Comparison of ENCODE assay signal across 38 cellular contexts in genomic region chr2:212098966-212099365, GRCh38.
"Had no signal": no experiment of that assay in that cellular context is flagged by ENCODE, and none has a peak within 500 bp of the region (broad histone marks: within the 10 kb centered on the region; RNA-seq: fewer than 3 reads in every experiment).

No MANE protein-coding gene starts in this region.

- H3K36me3 ChIP-seq: adrenal gland, ascending aorta, brain microvascular endothelial cell, breast epithelium, cardiac muscle cell had no signal

- H3K9me3 Mint-ChIP-seq: activated naive CD4-positive, alpha-beta T cell treated with anti-CD3 and anti-CD28 coated beads for 36 hours; activated naive CD4-positive, alpha-beta T cell treated with anti-CD3 and anti-CD28 coated beads, Interleukin-2, amount 10 ng/mL, durations not matched to agents 7 days and 5 days; activated naive CD4-positive, alpha-beta T cell treated with anti-CD3 and anti-CD28 coated beads, Interleukin-2, amount 50 U/mL, for 24 hours; activated naive CD8-positive, alpha-beta T cell treated with anti-CD3 and anti-CD28 coated beads, Interleukin-2, amount 10 ng/mL, durations not matched to agents 7 days and 5 days; activated naive CD8-positive, alpha-beta T cell treated with anti-CD3 and anti-CD28 coated beads, Interleukin-2, amount 50 U/mL, for 24 hours; activated T-helper 1 cell treated with anti-CD3 and anti-CD28 coated beads, Interleukin-12 subunit alpha, Interleukin-12 subunit beta, Interleukin-2, Interleukin-4 antibody, amounts not matched to agents 30 ng/mL and 10 ng/mL and 1 ng/mL, durations not matched to agents 14 hours and 24 hours and 36 hours; activated T-helper 2 cell treated with anti-CD3 and anti-CD28 coated beads, Interferon-gamma antibody, Interleukin-2, Interleukin-4, amounts not matched to agents 10 μg/mL and 5 μg/mL and 100 μg/mL, durations not matched to agents 14 hours and 24 hours and 36 hours; brain had no signal

- FAIRE-seq: astrocyte, bronchial epithelial cell had no signal

- H3K4me3 Mint-ChIP-seq: activated naive CD4-positive, alpha-beta T cell treated with anti-CD3 and anti-CD28 coated beads for 36 hours; activated naive CD4-positive, alpha-beta T cell treated with anti-CD3 and anti-CD28 coated beads, Interleukin-2, amount 10 ng/mL, durations not matched to agents 7 days and 5 days; activated naive CD4-positive, alpha-beta T cell treated with anti-CD3 and anti-CD28 coated beads, Interleukin-2, amount 50 U/mL, for 24 hours; activated naive CD8-positive, alpha-beta T cell; activated naive CD8-positive, alpha-beta T cell treated with anti-CD3 and anti-CD28 coated beads for 36 hours; activated naive CD8-positive, alpha-beta T cell treated with anti-CD3 and anti-CD28 coated beads, Interleukin-2, amount 10 ng/mL, durations not matched to agents 7 days and 5 days; activated naive CD8-positive, alpha-beta T cell treated with anti-CD3 and anti-CD28 coated beads, Interleukin-2, amount 50 U/mL, for 24 hours; activated T-cell treated with anti-CD3 and anti-CD28 coated beads, Interleukin-2, amount 50 U/mL, for 4 hours; activated T-cell treated with anti-CD3 and anti-CD28 coated beads, Interleukin-2, amount 50 U/mL, for 72 hours; activated T-helper 1 cell treated with anti-CD3 and anti-CD28 coated beads, Interleukin-12 subunit alpha, Interleukin-12 subunit beta, Interleukin-2, Interleukin-4 antibody, amounts not matched to agents 30 ng/mL and 10 ng/mL and 1 ng/mL, durations not matched to agents 14 hours and 24 hours and 36 hours; activated T-helper 17 cell treated with anti-CD3 and anti-CD28 coated beads, Interleukin-2, amount 50 U/mL, for 72 hours; brain; central memory CD8-positive, alpha-beta T cell had no signal

- H3K4me1 Mint-ChIP-seq: activated naive CD4-positive, alpha-beta T cell treated with anti-CD3 and anti-CD28 coated beads, Interleukin-2, amount 10 ng/mL, durations not matched to agents 7 days and 5 days; activated naive CD4-positive, alpha-beta T cell treated with anti-CD3 and anti-CD28 coated beads, Interleukin-2, amount 50 U/mL, for 24 hours; activated naive CD8-positive, alpha-beta T cell treated with anti-CD3 and anti-CD28 coated beads for 36 hours; activated naive CD8-positive, alpha-beta T cell treated with anti-CD3 and anti-CD28 coated beads, Interleukin-2, amount 10 ng/mL, durations not matched to agents 7 days and 5 days; activated naive CD8-positive, alpha-beta T cell treated with anti-CD3 and anti-CD28 coated beads, Interleukin-2, amount 50 U/mL, for 24 hours; activated T-helper 17 cell treated with anti-CD3 and anti-CD28 coated beads, Interleukin-2, amount 50 U/mL, for 72 hours; brain; central memory CD8-positive, alpha-beta T cell had no signal

- H3K4me3 ChIP-seq: adrenal gland, ascending aorta, body of pancreas, breast epithelium, cardiac muscle cell had no signal

- DNase-seq: activated effector memory CD4-positive, alpha-beta T cell treated with anti-CD3 and anti-CD28 coated beads, Interleukin-2, amount 50 U/mL, for 16 hours; activated effector memory CD4-positive, alpha-beta T cell treated with Interleukin-2 at 50 U/mL for 16 hours; activated gamma-delta T cell; activated gamma-delta T cell treated with Interleukin-2 at 50 U/mL for 16 hours; activated naive CD4-positive, alpha-beta T cell; activated naive CD4-positive, alpha-beta T cell treated with anti-CD3 and anti-CD28 coated beads for 36 hours; activated naive CD4-positive, alpha-beta T cell treated with anti-CD3 and anti-CD28 coated beads, Interleukin-2, amount 10 ng/mL, durations not matched to agents 7 days and 5 days; activated naive CD4-positive, alpha-beta T cell treated with anti-CD3 and anti-CD28 coated beads, Interleukin-2, amount 50 U/mL, for 16 hours; activated naive CD4-positive, alpha-beta T cell treated with Interleukin-2 at 50 U/mL for 16 hours; activated naive CD8-positive, alpha-beta T cell treated with anti-CD3 and anti-CD28 coated beads for 36 hours; activated naive CD8-positive, alpha-beta T cell treated with anti-CD3 and anti-CD28 coated beads, Interleukin-2, amount 10 ng/mL, durations not matched to agents 7 days and 5 days; activated naive CD8-positive, alpha-beta T cell treated with anti-CD3 and anti-CD28 coated beads, Interleukin-2, amount 50 U/mL, for 24 hours; activated T-cell treated with anti-CD3 and anti-CD28 coated beads, Interleukin-2, amount 50 U/mL, for 4 hours; activated T-cell treated with anti-CD3 and anti-CD28 coated beads, Interleukin-2, amount 50 U/mL, for 48 hours; activated T-cell treated with anti-CD3 and anti-CD28 coated beads, Interleukin-2, amount 50 U/mL, for 72 hours; adrenal gland; amniotic stem cell; amygdala; anterior cingulate cortex; aorta; body of pancreas; brain microvascular endothelial cell; caudate nucleus; central memory CD4-positive, alpha-beta T cell; cerebellar nuclear complex had no signal

- H3K36me3 Mint-ChIP-seq: activated naive CD4-positive, alpha-beta T cell treated with anti-CD3 and anti-CD28 coated beads, Interleukin-2, amount 10 ng/mL, durations not matched to agents 7 days and 5 days; activated naive CD4-positive, alpha-beta T cell treated with anti-CD3 and anti-CD28 coated beads, Interleukin-2, amount 50 U/mL, for 24 hours; activated naive CD4-positive, alpha-beta T cell treated with anti-CD3 and anti-CD28 coated beads, Interleukin-2, amount 50 U/mL, for 72 hours; activated naive CD8-positive, alpha-beta T cell; activated naive CD8-positive, alpha-beta T cell treated with anti-CD3 and anti-CD28 coated beads for 36 hours; activated naive CD8-positive, alpha-beta T cell treated with anti-CD3 and anti-CD28 coated beads, Interleukin-2, amount 10 ng/mL, durations not matched to agents 7 days and 5 days; brain had no signal

- H3K4me1 ChIP-seq: adrenal gland, ascending aorta, body of pancreas, breast epithelium had no signal

- H3K27ac ChIP-seq: adrenal gland, ascending aorta, body of pancreas, brain microvascular endothelial cell, breast epithelium, cardiac muscle cell had no signal

- H3K27me3 Mint-ChIP-seq: activated naive CD4-positive, alpha-beta T cell treated with anti-CD3 and anti-CD28 coated beads, Interleukin-2, amount 10 ng/mL, durations not matched to agents 7 days and 5 days; activated naive CD4-positive, alpha-beta T cell treated with anti-CD3 and anti-CD28 coated beads, Interleukin-2, amount 50 U/mL, for 24 hours; activated naive CD8-positive, alpha-beta T cell; activated naive CD8-positive, alpha-beta T cell treated with anti-CD3 and anti-CD28 coated beads for 36 hours; activated naive CD8-positive, alpha-beta T cell treated with anti-CD3 and anti-CD28 coated beads, Interleukin-2, amount 10 ng/mL, durations not matched to agents 7 days and 5 days; activated naive CD8-positive, alpha-beta T cell treated with anti-CD3 and anti-CD28 coated beads, Interleukin-2, amount 50 U/mL, for 24 hours; activated T-helper 17 cell treated with anti-CD3 and anti-CD28 coated beads, Interleukin-2, amount 50 U/mL, for 72 hours; brain; central memory CD8-positive, alpha-beta T cell had no signal

- H3K27me3 ChIP-seq: adrenal gland, ascending aorta, body of pancreas, brain microvascular endothelial cell, breast epithelium, cardiac muscle cell had no signal

- H3K27ac Mint-ChIP-seq: activated naive CD4-positive, alpha-beta T cell treated with anti-CD3 and anti-CD28 coated beads for 36 hours; activated naive CD4-positive, alpha-beta T cell treated with anti-CD3 and anti-CD28 coated beads, Interleukin-2, amount 10 ng/mL, durations not matched to agents 7 days and 5 days; activated naive CD4-positive, alpha-beta T cell treated with anti-CD3 and anti-CD28 coated beads, Interleukin-2, amount 50 U/mL, for 24 hours; activated naive CD4-positive, alpha-beta T cell treated with anti-CD3 and anti-CD28 coated beads, Interleukin-2, amount 50 U/mL, for 72 hours; activated naive CD8-positive, alpha-beta T cell; activated naive CD8-positive, alpha-beta T cell treated with anti-CD3 and anti-CD28 coated beads for 36 hours; activated naive CD8-positive, alpha-beta T cell treated with anti-CD3 and anti-CD28 coated beads, Interleukin-2, amount 10 ng/mL, durations not matched to agents 7 days and 5 days; activated naive CD8-positive, alpha-beta T cell treated with anti-CD3 and anti-CD28 coated beads, Interleukin-2, amount 50 U/mL, for 24 hours; activated T-cell treated with anti-CD3 and anti-CD28 coated beads, Interleukin-2, amount 50 U/mL, for 72 hours; activated T-helper 1 cell treated with anti-CD3 and anti-CD28 coated beads, Interleukin-12 subunit alpha, Interleukin-12 subunit beta, Interleukin-2, Interleukin-4 antibody, amounts not matched to agents 30 ng/mL and 10 ng/mL and 1 ng/mL, durations not matched to agents 14 hours and 24 hours and 36 hours; activated T-helper 17 cell treated with anti-CD3 and anti-CD28 coated beads, Interleukin-2, amount 50 U/mL, for 72 hours; activated T-helper 2 cell treated with anti-CD3 and anti-CD28 coated beads, Interferon-gamma antibody, Interleukin-2, Interleukin-4, amounts not matched to agents 10 μg/mL and 5 μg/mL and 100 μg/mL, durations not matched to agents 14 hours and 24 hours and 36 hours; brain had no signal

- H3K9me3 ChIP-seq: adrenal gland, ascending aorta, body of pancreas, breast epithelium had no signal

- ATAC-seq: activated naive CD4-positive, alpha-beta T cell treated with anti-CD3 and anti-CD28 coated beads, Interleukin-2, amount 50 U/mL, for 72 hours; activated naive CD8-positive, alpha-beta T cell treated with anti-CD3 and anti-CD28 coated beads, Interleukin-2, amount 50 U/mL, for 24 hours; activated T-cell treated with anti-CD3 and anti-CD28 coated beads, Interleukin-2, amount 50 U/mL, for 4 hours; activated T-cell treated with anti-CD3 and anti-CD28 coated beads, Interleukin-2, amount 50 U/mL, for 72 hours; activated T-helper 17 cell treated with anti-CD3 and anti-CD28 coated beads, Interleukin-2, amount 50 U/mL, for 72 hours; body of pancreas had no signal
